In the genomic region with DNA sequence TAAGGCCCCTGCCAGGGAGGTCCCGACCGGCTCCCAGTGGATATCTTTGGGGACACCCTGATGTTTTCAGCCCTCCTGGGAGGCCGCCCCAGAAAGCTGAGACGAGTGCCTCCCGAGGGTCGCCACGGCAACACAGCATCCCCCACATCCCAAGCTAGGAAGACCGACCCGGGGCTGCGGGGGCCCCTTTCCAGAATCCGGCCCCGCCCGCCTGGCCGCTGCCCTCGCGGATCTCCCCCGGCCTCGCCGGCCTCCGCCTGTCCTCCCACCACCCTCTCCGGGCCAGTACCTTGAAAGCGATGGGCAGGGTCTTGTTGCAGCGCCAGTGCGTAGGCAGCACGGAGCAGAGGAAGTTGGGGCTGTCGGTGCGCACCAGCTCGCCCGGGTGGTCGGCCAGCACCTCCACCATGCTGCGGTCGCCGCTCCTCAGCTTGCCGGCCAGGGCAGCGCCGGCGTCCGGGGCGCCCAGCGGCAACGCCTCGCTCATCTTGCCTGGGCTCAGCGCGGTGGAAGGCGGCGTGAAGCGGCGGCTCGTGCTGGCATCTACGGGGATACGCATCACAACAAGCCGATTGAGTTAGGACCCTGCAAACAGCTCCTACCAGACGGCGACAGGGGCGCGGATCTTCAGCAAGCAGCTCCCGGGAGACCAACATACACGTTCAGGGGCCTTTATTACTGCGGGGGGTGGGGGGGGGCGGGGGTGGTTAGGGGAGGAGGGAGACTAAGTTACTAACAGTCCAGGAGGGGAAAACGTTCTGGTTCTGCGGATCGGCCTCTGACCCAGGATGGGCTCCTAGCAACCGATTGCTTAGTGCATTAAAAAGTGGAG, we compare ENCODE assay signal across 8 cellular contexts.
DNase-seq lines count a peak whose midpoint lies in the region; TF ChIP-seq lines count a peak whose summit lies in the region.

No MANE protein-coding gene starts in this region.

- H3K27me3 ChIP-seq in H9 (ENCODE audit: insufficient read depth, low read length) (peaks cover 56% of the 10 kb centered on the region), SU-DHL-6 (ENCODE audit: low read length) (no peaks in the 10 kb centered on the region), tibial artery (peaks cover 0 to 39% of the 10 kb centered on the region in 2 donors)

- DNase-seq in H9 (peak; percentile 47), ecto neural progenitor cell (ENCODE audit: low spot score) (peak; percentile 71), tibial artery (peak in 1 of 2 donors; percentile 40), medulla oblongata (ENCODE audit: extremely low spot score) (no peak), NCI-H128 (lab: John Stamatoyannopoulos, UW; ENCODE audit: unreplicated experiment) (no peak), C1 segment of cervical spinal cord (lab: John Stamatoyannopoulos, UW) (no peak)

- no peaks in the 10 kb centered on the region for H3K9me2 ChIP-seq in SU-DHL-6 (replicated peaks; ENCODE audit: insufficient read depth, low read length)

- no peak overlapping the region for H4K91ac ChIP-seq in H9 (ENCODE audit: insufficient read length, low read depth, low read length)

- H4K20me1 ChIP-seq in H9 (ENCODE audit: control insufficient read depth, insufficient read depth, insufficient read length) (no peaks in the 10 kb centered on the region), SU-DHL-6 (ENCODE audit: low read depth, low read length) (no peaks in the 10 kb centered on the region)

- peaks cover 0 to 3% of the 10 kb centered on the region in 2 experiments; a peak in 2 of 5 replicates for H3K9me3 Mint-ChIP-seq in H9

- WGBS in H9 (ENCODE audit: extremely low coverage, insufficient read length, low lambda C conversion rate): no CpG with 5 or more reads among the region's 64 CpGs
- 0% methylated on average over 42 to 48 of the region's 64 CpGs for WGBS in mesodermal cell (ENCODE audit: insufficient coverage in 2 of 2), 2 experiments

- H2BK120ac ChIP-seq in H9 (ENCODE audit: low read depth, low read length, poor library complexity, severe bottlenecking): no peak overlapping the region

- H3K27me3 Mint-ChIP-seq in H9 (ENCODE audit: low read depth): peaks cover 86% of the 10 kb centered on the region

- peak overlapping the region; percentile 11 for H3K18ac ChIP-seq in H9 (ENCODE audit: insufficient read length, low read depth, low read length)

- peaks cover 29 to 31% of the 10 kb centered on the region in 2 experiments for H3K4me1 Mint-ChIP-seq in H9

- H3K36me3 Mint-ChIP-seq in H9 (ENCODE audit: insufficient read depth in 1 of 3, low read depth in 3 of 3): no peaks in the 10 kb centered on the region

- no peak overlapping the region for H3K27ac Mint-ChIP-seq in H9

- H3K36me3 ChIP-seq in SU-DHL-6 (ENCODE audit: low read length): no peaks in the 10 kb centered on the region
- no peaks in the 10 kb centered on the region for H3K36me3 ChIP-seq in mesodermal cell (ENCODE audit: control insufficient read depth, insufficient read depth, low read length)
- H3K36me3 ChIP-seq in tibial artery: no peaks in the 10 kb centered on the region

- H3K27ac ChIP-seq in H9 (ENCODE audit: insufficient read length, low read depth, low read length) (no peak overlapping the region), SU-DHL-6 (ENCODE audit: low read depth, low read length) (peak overlapping the region; percentile 93), mesodermal cell (ENCODE audit: low read depth, low read length, severe bottlenecking) (no peak overlapping the region), tibial artery (peak overlapping the region; percentile 61 to 80)

- no peaks in the 10 kb centered on the region for H3K9me3 ChIP-seq in H9 (ENCODE audit: control insufficient read depth, low read depth, low read length)
- no peaks in the 10 kb centered on the region for H3K9me3 ChIP-seq in SU-DHL-6 (ENCODE audit: insufficient read depth, low read length)
- H3K9me3 ChIP-seq in mesodermal cell (ENCODE audit: control insufficient read depth, low read length): no peaks in the 10 kb centered on the region
- H3K9me3 ChIP-seq in tibial artery: no peaks in the 10 kb centered on the region

- H3K4me3 ChIP-seq in SU-DHL-6 (ENCODE audit: insufficient read depth, low read length, poor library complexity, severe bottlenecking): peak overlapping the region; percentile 73
- peak overlapping the region; percentile 69 for H3K4me3 ChIP-seq in mesodermal cell (ENCODE audit: extremely low read depth, insufficient read depth, low read length, poor library complexity, severe bottlenecking)
- H3K4me3 ChIP-seq in tibial artery: peak overlapping the region; percentile 66 to 67

- H3K9ac ChIP-seq in H9 (ENCODE audit: extremely low read depth, insufficient read length, low read length) (no peak overlapping the region), SU-DHL-6 (ENCODE audit: low read length) (peak overlapping the region; percentile 82)

- H4K8ac ChIP-seq in H9 (replicated peaks; ENCODE audit: insufficient read length, low read depth, low read length): no peak overlapping the region

- H3K23ac ChIP-seq in H9 (ENCODE audit: insufficient read length, low read depth, low read length): no peak overlapping the region

- no peak overlapping the region for H3K4ac ChIP-seq in H9 (ENCODE audit: low read depth, low read length)

- H3T11ph ChIP-seq in H9 (ENCODE audit: low read length): no peak overlapping the region

- peaks cover 55% of the 10 kb centered on the region for H3F3A ChIP-seq in SU-DHL-6 (ENCODE audit: insufficient read depth)

- TF ChIP-seq CTCF in H9 (conservative IDR thresholded peaks at IDR 0.05): no peak
- no peak for TF ChIP-seq CTCF in SU-DHL-6 (IDR thresholded peaks at IDR 0.05; ENCODE audit: insufficient read depth, low read length, poor library complexity, severe bottlenecking)
- TF ChIP-seq CTCF in tibial artery (IDR thresholded peaks at IDR 0.05): no peak

- H3K4me1 ChIP-seq in H9 (ENCODE audit: insufficient read depth, low read length) (no peaks in the 10 kb centered on the region), mesodermal cell (ENCODE audit: control insufficient read depth, insufficient read depth, low read length, poor library complexity, severe bottlenecking) (peaks cover 20% of the 10 kb centered on the region), tibial artery (peaks cover 0 to 45% (median 26%) of the 10 kb centered on the region in 4 donors)

- H3K14ac ChIP-seq in H9 (ENCODE audit: insufficient read depth, low read length): peak overlapping the region; percentile 24; the same call in 1 of the 2 replicates

- no peak overlapping the region for H3K56ac ChIP-seq in H9 (ENCODE audit: insufficient read length, low read depth, low read length)

- H2AFZ ChIP-seq in H9 (ENCODE audit: low read length) (no peak overlapping the region), SU-DHL-6 (ENCODE audit: low read depth, low read length, severe bottlenecking) (no peak overlapping the region)

- peak overlapping the region; percentile 51 to 83 for H3K4me3 Mint-ChIP-seq in H9

- H2BK20ac ChIP-seq in H9 (ENCODE audit: low read depth, low read length, poor library complexity, severe bottlenecking): no peak overlapping the region

- peak overlapping the region; percentile 78 for H3K4me2 ChIP-seq in H9 (ENCODE audit: insufficient read depth, insufficient read length, low read length)
- peak overlapping the region; percentile 96 for H3K4me2 ChIP-seq in SU-DHL-6 (ENCODE audit: low read depth, low read length, poor library complexity, severe bottlenecking)

- no peak overlapping the region for H2BK15ac ChIP-seq in H9 (ENCODE audit: low read depth, low read length)

- H3K79me1 ChIP-seq in H9 (ENCODE audit: insufficient read depth, low read depth, low read length, poor library complexity, severe bottlenecking): no peaks in the 10 kb centered on the region

- no peak overlapping the region for H2AK5ac ChIP-seq in H9 (ENCODE audit: insufficient read length, low read length)

- H2BK5ac ChIP-seq in H9 (ENCODE audit: insufficient read length, low read length): no peak overlapping the region

- no peaks in the 10 kb centered on the region for H3K79me2 ChIP-seq in H9 (ENCODE audit: insufficient read depth, low read length)
- H3K79me2 ChIP-seq in SU-DHL-6 (ENCODE audit: insufficient read depth, low read length): peaks cover 66% of the 10 kb centered on the region

- no peak overlapping the region for H4K5ac ChIP-seq in H9 (ENCODE audit: insufficient read length, low read depth, low read length)

- no peak overlapping the region for H2BK12ac ChIP-seq in H9 (ENCODE audit: insufficient read length, low read depth, low read length)

- peaks cover 21% of the 10 kb centered on the region for H3K23me2 ChIP-seq in H9 (ENCODE audit: insufficient read length, low read depth, low read length, poor library complexity, severe bottlenecking)

- intact Hi-C loops in tibial artery (cut with DNase I; ENCODE audit: low total_unique reads): loop anchor here (10.0 kb wide), 2 partner anchors 958 to 1412 kb away; partner anchors contain the start of gene TMEM50B

Comparison
In these comparisons a context has a peak if more than half of its experiments do, and no peak if none do; other contexts are left out.
1. DNase-seq: peak in H9 (single experiment) and ecto neural progenitor cell (single experiment); none in medulla oblongata (single experiment), NCI-H128 (single experiment) and C1 segment of cervical spinal cord (0 of 14).
2. H3K27ac ChIP-seq: peak in SU-DHL-6 (single experiment) and tibial artery (2 of 2); none in H9 (single experiment) and mesodermal cell (single experiment).
3. Peak in every context shown above with its lines, with median percentiles within 50 percentile points of each other: H3K4me3 ChIP-seq.